8 cellular contexts compared by ENCODE assay signal in the genomic region with DNA sequence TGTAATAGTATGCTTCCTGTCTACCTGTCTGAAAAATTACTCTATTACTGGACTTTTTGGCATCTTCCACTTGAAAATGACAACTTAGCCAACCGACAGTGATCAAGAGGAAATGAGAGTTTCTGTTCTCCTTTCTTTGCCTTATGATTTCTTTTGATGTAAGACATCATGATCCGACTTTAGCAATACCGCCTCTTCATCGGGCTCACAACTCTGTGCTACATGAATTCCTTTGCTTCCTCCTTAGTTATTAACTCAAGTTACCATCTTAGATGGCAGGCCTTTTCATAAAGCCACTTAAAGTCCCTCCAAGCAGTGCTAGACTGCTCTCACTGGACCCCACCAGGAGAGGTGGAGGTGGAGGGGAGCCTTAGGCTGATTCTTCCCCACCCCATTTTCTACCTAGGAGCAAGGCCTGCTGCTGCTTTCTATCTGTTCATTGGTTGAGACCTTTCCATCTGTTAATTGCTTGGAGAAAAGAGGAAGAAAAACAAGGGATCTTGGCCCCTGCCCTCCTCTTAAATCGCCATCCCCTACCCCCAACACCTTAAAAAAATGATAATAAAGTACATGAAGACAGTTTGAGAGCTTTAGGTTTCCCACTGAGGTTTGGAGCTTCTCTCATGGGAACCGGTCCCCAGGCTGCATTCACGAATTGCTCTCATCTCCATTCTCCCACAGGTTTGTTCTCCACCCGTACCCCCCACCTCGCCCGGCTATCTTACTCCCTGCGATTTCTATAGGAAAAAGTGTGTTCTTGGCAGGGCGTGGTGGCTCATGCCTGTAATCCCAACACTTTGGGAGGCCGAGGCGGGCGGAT. TPM values are rescaled to one million over a fixed set of nuclear protein-coding genes. Genes with fewer than 3 reads are reported as not detected.
DNase-seq lines count a peak whose midpoint lies in the region; ATAC-seq and TF ChIP-seq lines count a peak whose summit lies in the region.

No MANE protein-coding gene starts in this region.

- H3K9me3 ChIP-seq in Peyer's patch (no peaks in the 10 kb centered on the region), mucosa of descending colon (no peaks in the 10 kb centered on the region)

- H3K36me3 ChIP-seq in Peyer's patch (no peaks in the 10 kb centered on the region), mucosa of descending colon (ENCODE audit: low read depth) (no peaks in the 10 kb centered on the region)

- no peak overlapping the region for H3K4me3 ChIP-seq in Peyer's patch
- no peak overlapping the region for H3K4me3 ChIP-seq in mucosa of descending colon

- DNase-seq in Peyer's patch (peak in 2 of 3 donors; percentile 48 to 62), mucosa of descending colon (no peak), NCI-H2107 treated with DMSO at 0.1 percent for 48 hours (lab: John Stamatoyannopoulos, UW; ENCODE audit: unreplicated experiment) (no peak), T-helper 9 cell (no peak), HCEC 1CT (no peak), RKO (ENCODE audit: low spot score) (no peak)

- ATAC-seq in GM18873 (IDR thresholded peaks at IDR 0.05; ENCODE audit: low FRiP score, unreplicated experiment) (peak; percentile 54), HG02763 (IDR thresholded peaks at IDR 0.05; ENCODE audit: unreplicated experiment) (peak; percentile 44), mucosa of descending colon (peak; percentile 45)

- H3K4me1 ChIP-seq in Peyer's patch (peaks cover 3 to 44% (median 19%) of the 10 kb centered on the region in 4 donors), mucosa of descending colon (ENCODE audit: low read depth) (peaks cover 22% of the 10 kb centered on the region)

- intact Hi-C loops in mucosa of descending colon (cut with DNase I, micrococcal nuclease), result no loop called here

- no peak for TF ChIP-seq CTCF in Peyer's patch (IDR thresholded peaks at IDR 0.05)
- TF ChIP-seq CTCF in mucosa of descending colon (IDR thresholded peaks at IDR 0.05), result no peak

- peak overlapping the region; percentile 44 to 82 (median 64) for H3K27ac ChIP-seq in Peyer's patch

- no peak for TF ChIP-seq POLR2A in Peyer's patch (IDR thresholded peaks at IDR 0.05)

- no peaks in the 10 kb centered on the region for H3K27me3 ChIP-seq in Peyer's patch

RNA-seq across cellular contexts. Expression of gene MCM3, which starts 21.6 kb away (rescaled TPM):
- 10 to 100 TPM; 24.9 to 71.8 (median 30.4) TPM for total RNA-seq in Peyer's patch
- total RNA-seq in mucosa of descending colon, result 10 to 100 TPM; 32.1 to 43.6 (median 36.7) TPM

RNA-seq across cellular contexts. Expression of gene PAQR8, which starts 55.8 kb away (rescaled TPM):
- total RNA-seq in Peyer's patch, result 100 to 1,000 TPM in 3 of 4 donors, 1 to 10 TPM in 1; 9.1 to 300 (median 210) TPM
- 100 to 1,000 TPM in 1 of 3 donors, 10 to 100 TPM in 2; 70.6 to 184 (median 81.4) TPM for total RNA-seq in mucosa of descending colon

Comparison
In these comparisons a context has a peak if more than half of its experiments do, and no peak if none do; other contexts are left out.
1. DNase-seq: peak in Peyer's patch (2 of 3); none in mucosa of descending colon (0 of 3), NCI-H2107 treated with DMSO at 0.1 percent for 48 hours (single experiment), T-helper 9 cell (single experiment), HCEC 1CT (single experiment) and RKO (single experiment).
2. Peak in every context shown above with its lines, with median percentiles within 50 percentile points of each other: ATAC-seq.